In genomic region chr19:3007975-3008374, GRCh38 we compare ENCODE assay signal across 24 cellular contexts. TPM values are rescaled to one million over a fixed set of nuclear protein-coding genes. Genes with fewer than 3 reads are reported as not detected.
"Had no signal": no experiment of that assay in that cellular context is flagged by ENCODE, and none has a peak within 500 bp of the region (broad histone marks: within the 10 kb centered on the region; RNA-seq: fewer than 3 reads in every experiment).

No MANE protein-coding gene starts in this region.

- H3K27ac ChIP-seq: epithelial cell of prostate, esophagus muscularis mucosa, gastrocnemius medialis, heart right ventricle, pancreas, prostate gland, spleen, tibial artery, upper lobe of right lung, vagina had no signal

- H3K4me3 ChIP-seq: esophagus muscularis mucosa, gastrocnemius medialis, heart right ventricle, mucosa of descending colon, pancreas, prostate gland, spleen, tibial artery, upper lobe of right lung, vagina had no signal

- H3K36me3 ChIP-seq: prostate gland had no signal

- DNase-seq: effector memory CD8-positive, alpha-beta T cell; gastrocnemius medialis; heart right ventricle; hypothalamus; kidney glomerular epithelial cell; mammary epithelial cell; mucosa of descending colon; naive thymus-derived CD8-positive, alpha-beta T cell; nucleus accumbens; pancreas; spleen; stimulated activated CD4-positive, alpha-beta T cell treated with anti-CD3 and anti-CD28 coated beads, Interleukin-15, amount 100 ng/mL, for 24 hours; stimulated activated CD4-positive, alpha-beta T cell treated with anti-CD3 and anti-CD28 coated beads, Interleukin-1b, Interleukin-23, amount 100 ng/mL, for 48 hours; stimulated activated CD4-positive, alpha-beta T cell treated with anti-CD3 and anti-CD28 coated beads, Interleukin-4, amount 100 ng/mL, for 24 hours; tibial artery; upper lobe of right lung had no signal

- H3K27me3 ChIP-seq: esophagus muscularis mucosa, gastrocnemius medialis, heart right ventricle, pancreas, spleen, upper lobe of right lung, vagina had no signal

- FAIRE-seq: islet of Langerhans, pancreas had no signal

- H3K4me1 ChIP-seq: esophagus muscularis mucosa, gastrocnemius medialis, heart right ventricle, prostate gland, spleen, tibial artery, upper lobe of right lung, vagina had no signal

- ATAC-seq: effector memory CD8-positive, alpha-beta T cell; gastrocnemius medialis; heart right ventricle; mucosa of descending colon; naive thymus-derived CD8-positive, alpha-beta T cell; pancreas; sciatic nerve; stimulated activated memory B cell treated with anti-CD40 and anti-IgM and Interleukin-4, amounts not matched to agents 10 μg/mL and 1 μg/mL and 100 μg/mL, for 72 hours; upper lobe of right lung had no signal

- H3K9me3 ChIP-seq: esophagus muscularis mucosa, gastrocnemius medialis, heart right ventricle, mucosa of descending colon, pancreas, prostate gland, spleen, tibial artery, upper lobe of right lung, vagina had no signal

RNA-seq across cellular contexts. Expression of gene TLE6, which starts 30.6 kb away (rescaled TPM):
- total RNA-seq: skeletal muscle tissue had no signal
